Comparison of ENCODE assay signal across 11 cellular contexts in genomic region chr19:3880471-3881271, GRCh38. TPM values are rescaled to one million over a fixed set of nuclear protein-coding genes. Genes with fewer than 3 reads are reported as not detected.
DNase-seq lines count a peak whose midpoint lies in the region; ATAC-seq, FAIRE-seq and TF ChIP-seq lines count a peak whose summit lies in the region.
"Had no signal": no experiment of that assay in that cellular context is flagged by ENCODE, and none has a peak within 500 bp of the region (broad histone marks: within the 10 kb centered on the region; RNA-seq: fewer than 3 reads in every experiment).

Gene ATCAY (plus strand): TSS chr19:3880685. CDS start chr19:3885768, 5,083 bp downstream.

- peak within 1 kb of the TSS; percentile 77 for H3K4me3 Mint-ChIP-seq in astrocyte (ENCODE audit: unreplicated experiment)
- peak within 1 kb of the TSS; percentile 66 for H3K4me3 Mint-ChIP-seq in nephron progenitor cell
- H3K4me3 Mint-ChIP-seq in activated naive CD4-positive, alpha-beta T cell treated with anti-CD3 and anti-CD28 coated beads for 36 hours: no peak within 1 kb of the TSS

- H3K79me2 ChIP-seq in astrocyte (ENCODE audit: insufficient read depth, low read length): no peaks in the 10 kb centered on the region

- H3K27me3 ChIP-seq in astrocyte (ENCODE audit: insufficient read depth, low read length): peaks cover 12% of the 10 kb centered on the region

- no peak within 1 kb of the TSS for H3K4me3 ChIP-seq in astrocyte (ENCODE audit: insufficient read depth, low read depth, low read length)

- H3K27ac Mint-ChIP-seq in astrocyte (ENCODE audit: unreplicated experiment): no peak within 1 kb of the TSS
- no peak within 1 kb of the TSS for H3K27ac Mint-ChIP-seq in nephron progenitor cell
- no peak within 1 kb of the TSS for H3K27ac Mint-ChIP-seq in activated naive CD4-positive, alpha-beta T cell treated with anti-CD3 and anti-CD28 coated beads for 36 hours

- DNase-seq in DMS79 treated with DMSO at 0.1 percent for 48 hours (lab: John Stamatoyannopoulos, UW) (peak; percentile 84), NCI-H2081 treated with DMSO at 0.1 percent for 48 hours (lab: John Stamatoyannopoulos, UW) (peak; percentile 21), astrocyte (ENCODE audit: low read depth) (no peak), nephron progenitor cell (peak; percentile 52), left colon (no peak)
- no peak for DNase-seq in activated naive CD4-positive, alpha-beta T cell treated with anti-CD3 and anti-CD28 coated beads for 36 hours
- DNase-seq: Karpas-422 had no signal

- TF ChIP-seq CTCF in astrocyte (IDR thresholded peaks at IDR 0.05; ENCODE audit: insufficient read depth, low read depth, low read length): no peak
- TF ChIP-seq CTCF in nephron progenitor cell (IDR thresholded peaks at IDR 0.05): no peak

- H3K27me3 Mint-ChIP-seq in astrocyte (ENCODE audit: low read depth, unreplicated experiment) (peaks cover 35% of the 10 kb centered on the region), nephron progenitor cell (ENCODE audit: low read depth, poor library complexity) (peaks cover 78% of the 10 kb centered on the region)
- H3K27me3 Mint-ChIP-seq in activated naive CD4-positive, alpha-beta T cell treated with anti-CD3 and anti-CD28 coated beads for 36 hours (ENCODE audit: low read depth): peaks cover 40% of the 10 kb centered on the region

- H3K36me3 Mint-ChIP-seq in astrocyte (ENCODE audit: low read depth, unreplicated experiment) (no peaks in the 10 kb centered on the region), nephron progenitor cell (ENCODE audit: low read depth) (no peaks in the 10 kb centered on the region)
- no peaks in the 10 kb centered on the region for H3K36me3 Mint-ChIP-seq in activated naive CD4-positive, alpha-beta T cell treated with anti-CD3 and anti-CD28 coated beads for 36 hours (ENCODE audit: low read depth)

- intact Hi-C loops in activated naive CD4-positive, alpha-beta T cell treated with anti-CD3 and anti-CD28 coated beads for 36 hours (cut with micrococcal nuclease): no loop called here
- intact Hi-C loops in left colon (cut with DNase I, micrococcal nuclease): no loop called here

- H3K4me1 ChIP-seq in astrocyte (ENCODE audit: insufficient read depth, low read length): peaks cover 2% of the 10 kb centered on the region

- FAIRE-seq in astrocyte (lab: Jason Lieb, UNC): no peak
- FAIRE-seq: bronchial epithelial cell had no signal

- no peak within 1 kb of the TSS for H3K27ac ChIP-seq in astrocyte (ENCODE audit: low read depth, low read length)

- no peak within 1 kb of the TSS for H3K4me2 ChIP-seq in astrocyte (ENCODE audit: low read length)

- H3K9me3 Mint-ChIP-seq in astrocyte (ENCODE audit: unreplicated experiment) (peaks cover 2% of the 10 kb centered on the region), nephron progenitor cell (no peaks in the 10 kb centered on the region)
- no peaks in the 10 kb centered on the region for H3K9me3 Mint-ChIP-seq in activated naive CD4-positive, alpha-beta T cell treated with anti-CD3 and anti-CD28 coated beads for 36 hours

- H3K9me3 ChIP-seq in astrocyte (ENCODE audit: insufficient read depth, low read depth, low read length): no peaks in the 10 kb centered on the region

- H3K9ac ChIP-seq in astrocyte (ENCODE audit: low read length): no peak within 1 kb of the TSS

- H3K4me1 Mint-ChIP-seq in astrocyte (ENCODE audit: low read depth, unreplicated experiment) (no peaks in the 10 kb centered on the region), nephron progenitor cell (peaks cover 16% of the 10 kb centered on the region)
- peaks cover 12% of the 10 kb centered on the region for H3K4me1 Mint-ChIP-seq in activated naive CD4-positive, alpha-beta T cell treated with anti-CD3 and anti-CD28 coated beads for 36 hours (ENCODE audit: low read depth)

- ATAC-seq in HG02884 (IDR thresholded peaks at IDR 0.05; ENCODE audit: unreplicated experiment): no peak
- no peak for ATAC-seq in activated CD4-positive, CD25-positive, alpha-beta regulatory T cell treated with anti-CD3 and anti-CD28 coated beads, Interleukin-2, amount 50 U/mL, for 24 hours
- ATAC-seq in left colon: no peak
- ATAC-seq: Right ventricle myocardium inferior had no signal

- CTCF ChIA-PET in activated naive CD4-positive, alpha-beta T cell treated with anti-CD3 and anti-CD28 coated beads for 36 hours (lab: Charles Lee): no interaction called here

- no peaks in the 10 kb centered on the region for H3K36me3 ChIP-seq in astrocyte (ENCODE audit: insufficient read depth, low read length)

- no peak within 1 kb of the TSS for H2AFZ ChIP-seq in astrocyte (ENCODE audit: low read depth, low read length)

- no peaks in the 10 kb centered on the region for H4K20me1 ChIP-seq in astrocyte (ENCODE audit: insufficient read depth, low read length)

RNA-seq across cellular contexts. Expression of gene ATCAY, which starts in this region (rescaled TPM):
- total RNA-seq in astrocyte (4.5 and 6.5 TPM in 2 replicates), left colon (under 1 TPM; 0.06 to 0.28 TPM)
- total RNA-seq in activated naive CD4-positive, alpha-beta T cell treated with anti-CD3 and anti-CD28 coated beads for 36 hours: under 1 TPM in 1 of 2 experiments, not detected in 1; 0.07 TPM
- total RNA-seq: bronchial epithelial cell, Right ventricle myocardium inferior had no signal

Comparison
In these comparisons a context has a peak if more than half of its experiments do, and no peak if none do; other contexts are left out.
1. DNase-seq: peak in DMS79 treated with DMSO at 0.1 percent for 48 hours (single experiment), NCI-H2081 treated with DMSO at 0.1 percent for 48 hours (single experiment) and nephron progenitor cell (single experiment); none in astrocyte (single experiment), activated naive CD4-positive, alpha-beta T cell treated with anti-CD3 and anti-CD28 coated beads for 36 hours (single experiment) and left colon (0 of 2).